In the genomic region with DNA sequence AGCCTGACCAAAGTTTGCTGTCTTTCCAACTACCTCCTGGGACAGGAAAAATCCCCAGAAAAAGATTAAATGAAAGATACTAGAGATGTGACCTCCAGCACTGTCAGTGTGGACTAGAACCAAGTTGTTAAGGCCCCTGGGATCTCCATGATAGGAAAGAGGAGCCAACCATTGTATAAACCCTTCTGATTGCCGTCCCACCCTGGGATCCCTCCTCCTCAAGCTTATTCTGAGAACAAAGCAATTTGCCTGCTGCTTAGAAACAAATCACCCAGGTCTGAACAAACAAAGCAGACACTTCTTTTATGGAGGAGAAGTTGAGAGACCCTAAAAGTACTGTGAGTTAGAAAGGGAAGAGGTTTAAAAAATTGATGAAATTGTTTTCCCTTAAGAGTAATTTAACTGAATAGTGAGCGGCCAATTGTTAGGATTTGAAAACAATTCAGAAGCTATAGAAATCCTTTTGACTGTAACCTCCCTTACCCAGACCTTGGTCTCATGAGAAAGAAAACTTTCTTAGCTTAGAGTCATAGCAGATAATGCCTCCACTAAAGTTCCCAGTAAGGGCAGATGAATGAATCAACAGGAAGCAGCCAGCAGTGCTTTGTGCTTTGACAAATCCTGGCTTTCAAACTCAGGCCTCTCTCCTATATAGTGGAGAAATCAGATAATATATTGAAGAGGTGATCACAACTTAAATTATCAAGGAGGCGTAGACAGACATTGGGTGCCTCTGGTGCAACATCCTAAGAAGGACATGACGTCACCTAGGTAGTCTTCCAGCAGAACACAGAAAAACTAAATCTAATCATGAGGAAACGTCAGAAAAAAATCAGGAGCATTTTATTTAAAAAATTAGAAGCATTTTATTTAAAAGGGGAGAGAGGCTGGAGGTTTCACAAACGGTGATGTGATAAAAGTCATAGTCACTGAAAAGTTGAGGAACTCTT, we compare ENCODE assay signal across 2 cellular contexts.
TF ChIP-seq lines count a peak whose summit lies in the region.

No MANE protein-coding gene starts in this region.

TF ChIP-seq in SK-N-SH, 30 proteins besides CTCF, POLR2A, EP300 and RAD21:
- TF ChIP-seq, protein P1, sequence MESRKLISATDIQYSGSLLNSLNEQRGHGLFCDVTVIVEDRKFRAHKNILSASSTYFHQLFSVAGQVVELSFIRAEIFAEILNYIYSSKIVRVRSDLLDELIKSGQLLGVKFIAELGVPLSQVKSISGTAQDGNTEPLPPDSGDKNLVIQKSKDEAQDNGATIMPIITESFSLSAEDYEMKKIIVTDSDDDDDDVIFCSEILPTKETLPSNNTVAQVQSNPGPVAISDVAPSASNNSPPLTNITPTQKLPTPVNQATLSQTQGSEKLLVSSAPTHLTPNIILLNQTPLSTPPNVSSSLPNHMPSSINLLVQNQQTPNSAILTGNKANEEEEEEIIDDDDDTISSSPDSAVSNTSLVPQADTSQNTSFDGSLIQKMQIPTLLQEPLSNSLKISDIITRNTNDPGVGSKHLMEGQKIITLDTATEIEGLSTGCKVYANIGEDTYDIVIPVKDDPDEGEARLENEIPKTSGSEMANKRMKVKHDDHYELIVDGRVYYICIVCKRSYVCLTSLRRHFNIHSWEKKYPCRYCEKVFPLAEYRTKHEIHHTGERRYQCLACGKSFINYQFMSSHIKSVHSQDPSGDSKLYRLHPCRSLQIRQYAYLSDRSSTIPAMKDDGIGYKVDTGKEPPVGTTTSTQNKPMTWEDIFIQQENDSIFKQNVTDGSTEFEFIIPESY (IDR thresholded peaks at IDR 0.05; ENCODE audit: borderline replicate concordance, low read depth) = no peak
- TF ChIP-seq NFIC (IDR thresholded peaks at IDR 0.05; ENCODE audit: borderline replicate concordance) (no peak), GABPA (IDR thresholded peaks at IDR 0.05; ENCODE audit: low read depth) (no peak), TAF1 (IDR thresholded peaks at IDR 0.05; ENCODE audit: borderline replicate concordance, low read depth, low read length) (no peak), CHD2 (IDR thresholded peaks at IDR 0.05; ENCODE audit: low read length, partially characterized antibody) (no peak), TCF12 (IDR thresholded peaks at IDR 0.05) (no peak), MXI1 (IDR thresholded peaks at IDR 0.05; ENCODE audit: low read depth, low read length) (no peak), FOSL2 (IDR thresholded peaks at IDR 0.05; ENCODE audit: borderline replicate concordance, low read depth) (no peak), JUND (IDR thresholded peaks at IDR 0.05) (no peak), SIN3A (IDR thresholded peaks at IDR 0.05; ENCODE audit: borderline replicate concordance, low read depth, low read length) (no peak), NRF1 (IDR thresholded peaks at IDR 0.05; ENCODE audit: low read depth, low read length) (no peak), EZH2phosphoT487 (IDR thresholded peaks at IDR 0.05; ENCODE audit: borderline replicate concordance, low read depth) (no peak), RFX5 (IDR thresholded peaks at IDR 0.05; ENCODE audit: low read length) (no peak), RCOR1 (IDR thresholded peaks at IDR 0.05; ENCODE audit: low read length) (no peak), MEF2A (IDR thresholded peaks at IDR 0.05; ENCODE audit: borderline replicate concordance, low read depth) (no peak), GATA2 (CRISPR knock-in tag; IDR thresholded peaks at IDR 0.05) (no peak), YY1 (IDR thresholded peaks at IDR 0.05; ENCODE audit: low read depth) (no peak)
- TF ChIP-seq, protein P2, sequence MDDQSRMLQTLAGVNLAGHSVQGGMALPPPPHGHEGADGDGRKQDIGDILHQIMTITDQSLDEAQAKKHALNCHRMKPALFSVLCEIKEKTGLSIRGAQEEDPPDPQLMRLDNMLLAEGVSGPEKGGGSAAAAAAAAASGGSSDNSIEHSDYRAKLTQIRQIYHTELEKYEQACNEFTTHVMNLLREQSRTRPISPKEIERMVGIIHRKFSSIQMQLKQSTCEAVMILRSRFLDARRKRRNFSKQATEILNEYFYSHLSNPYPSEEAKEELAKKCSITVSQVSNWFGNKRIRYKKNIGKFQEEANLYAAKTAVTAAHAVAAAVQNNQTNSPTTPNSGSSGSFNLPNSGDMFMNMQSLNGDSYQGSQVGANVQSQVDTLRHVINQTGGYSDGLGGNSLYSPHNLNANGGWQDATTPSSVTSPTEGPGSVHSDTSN (IDR thresholded peaks at IDR 0.05) = no peak
- TF ChIP-seq, protein P3, sequence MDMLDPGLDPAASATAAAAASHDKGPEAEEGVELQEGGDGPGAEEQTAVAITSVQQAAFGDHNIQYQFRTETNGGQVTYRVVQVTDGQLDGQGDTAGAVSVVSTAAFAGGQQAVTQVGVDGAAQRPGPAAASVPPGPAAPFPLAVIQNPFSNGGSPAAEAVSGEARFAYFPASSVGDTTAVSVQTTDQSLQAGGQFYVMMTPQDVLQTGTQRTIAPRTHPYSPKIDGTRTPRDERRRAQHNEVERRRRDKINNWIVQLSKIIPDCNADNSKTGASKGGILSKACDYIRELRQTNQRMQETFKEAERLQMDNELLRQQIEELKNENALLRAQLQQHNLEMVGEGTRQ (IDR thresholded peaks at IDR 0.05; ENCODE audit: borderline replicate concordance, low read depth, low read length) = no peak
- TF ChIP-seq, protein P4, sequence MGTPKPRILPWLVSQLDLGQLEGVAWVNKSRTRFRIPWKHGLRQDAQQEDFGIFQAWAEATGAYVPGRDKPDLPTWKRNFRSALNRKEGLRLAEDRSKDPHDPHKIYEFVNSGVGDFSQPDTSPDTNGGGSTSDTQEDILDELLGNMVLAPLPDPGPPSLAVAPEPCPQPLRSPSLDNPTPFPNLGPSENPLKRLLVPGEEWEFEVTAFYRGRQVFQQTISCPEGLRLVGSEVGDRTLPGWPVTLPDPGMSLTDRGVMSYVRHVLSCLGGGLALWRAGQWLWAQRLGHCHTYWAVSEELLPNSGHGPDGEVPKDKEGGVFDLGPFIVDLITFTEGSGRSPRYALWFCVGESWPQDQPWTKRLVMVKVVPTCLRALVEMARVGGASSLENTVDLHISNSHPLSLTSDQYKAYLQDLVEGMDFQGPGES (IDR thresholded peaks at IDR 0.05; ENCODE audit: low read depth, low read length) = no peak

TF ChIP-seq in SK-N-SH treated with all-trans-retinoic acid at 6 μM for 48 hours, 23 proteins besides CTCF, POLR2A, EP300 and RAD21:
- TF ChIP-seq, protein P5, sequence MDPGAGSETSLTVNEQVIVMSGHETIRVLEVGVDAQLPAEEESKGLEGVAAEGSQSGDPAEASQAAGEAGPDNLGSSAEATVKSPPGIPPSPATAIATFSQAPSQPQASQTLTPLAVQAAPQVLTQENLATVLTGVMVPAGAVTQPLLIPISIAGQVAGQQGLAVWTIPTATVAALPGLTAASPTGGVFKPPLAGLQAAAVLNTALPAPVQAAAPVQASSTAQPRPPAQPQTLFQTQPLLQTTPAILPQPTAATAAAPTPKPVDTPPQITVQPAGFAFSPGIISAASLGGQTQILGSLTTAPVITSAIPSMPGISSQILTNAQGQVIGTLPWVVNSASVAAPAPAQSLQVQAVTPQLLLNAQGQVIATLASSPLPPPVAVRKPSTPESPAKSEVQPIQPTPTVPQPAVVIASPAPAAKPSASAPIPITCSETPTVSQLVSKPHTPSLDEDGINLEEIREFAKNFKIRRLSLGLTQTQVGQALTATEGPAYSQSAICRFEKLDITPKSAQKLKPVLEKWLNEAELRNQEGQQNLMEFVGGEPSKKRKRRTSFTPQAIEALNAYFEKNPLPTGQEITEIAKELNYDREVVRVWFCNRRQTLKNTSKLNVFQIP (CRISPR knock-in tag; IDR thresholded peaks at IDR 0.05; ENCODE audit: borderline replicate concordance, low read depth) = no peak
- TF ChIP-seq ZNF565 (CRISPR knock-in tag; conservative IDR thresholded peaks at IDR 0.05; ENCODE audit: low read depth) (no peak), TCF4 (CRISPR knock-in tag; IDR thresholded peaks at IDR 0.05; ENCODE audit: borderline replicate concordance) (no peak), SNAI2 (CRISPR knock-in tag; IDR thresholded peaks at IDR 0.05) (no peak), BACH2 (CRISPR knock-in tag; IDR thresholded peaks at IDR 0.05; ENCODE audit: borderline replicate concordance) (no peak)
- TF ChIP-seq, protein P6, sequence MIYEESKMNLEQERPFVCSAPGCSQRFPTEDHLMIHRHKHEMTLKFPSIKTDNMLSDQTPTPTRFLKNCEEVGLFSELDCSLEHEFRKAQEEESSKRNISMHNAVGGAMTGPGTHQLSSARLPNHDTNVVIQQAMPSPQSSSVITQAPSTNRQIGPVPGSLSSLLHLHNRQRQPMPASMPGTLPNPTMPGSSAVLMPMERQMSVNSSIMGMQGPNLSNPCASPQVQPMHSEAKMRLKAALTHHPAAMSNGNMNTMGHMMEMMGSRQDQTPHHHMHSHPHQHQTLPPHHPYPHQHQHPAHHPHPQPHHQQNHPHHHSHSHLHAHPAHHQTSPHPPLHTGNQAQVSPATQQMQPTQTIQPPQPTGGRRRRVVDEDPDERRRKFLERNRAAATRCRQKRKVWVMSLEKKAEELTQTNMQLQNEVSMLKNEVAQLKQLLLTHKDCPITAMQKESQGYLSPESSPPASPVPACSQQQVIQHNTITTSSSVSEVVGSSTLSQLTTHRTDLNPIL (CRISPR knock-in tag; IDR thresholded peaks at IDR 0.05; ENCODE audit: low read depth) = no peak
